9 cellular contexts compared by ENCODE assay signal in genomic region chr22:44752285-44753188, GRCh38. TPM values are rescaled to one million over a fixed set of nuclear protein-coding genes. Genes with fewer than 3 reads are reported as not detected.
DNase-seq lines count a peak whose midpoint lies in the region; ATAC-seq and TF ChIP-seq lines count a peak whose summit lies in the region.
"Had no signal": no experiment of that assay in that cellular context is flagged by ENCODE, and none has a peak within 500 bp of the region (broad histone marks: within the 10 kb centered on the region; RNA-seq: fewer than 3 reads in every experiment).

TSS of gene ARHGAP8 (plus strand) at chr22:44752575. CDS start at chr22:44786528, 33,953 bp downstream.

- H2AFZ ChIP-seq in OCI-LY7 (ENCODE audit: low read length): no peak within 1 kb of the TSS

- intact Hi-C loops in ascending aorta (cut with DNase I) (no loop called here), OCI-LY7 (cut with micrococcal nuclease; ENCODE audit: unreplicated experiment) (no loop called here)

- CTCF ChIA-PET in OCI-LY7 (lab: Charles Lee; ENCODE audit: unreplicated experiment): no interaction called here

- WGBS in lung, 2 donors: 2 to 6% methylated on average over 53 to 76 of the region's 78 CpGs

- ATAC-seq in lung (ENCODE audit: insufficient read depth, low FRiP score) (no peak), GM18502 (IDR thresholded peaks at IDR 0.05; ENCODE audit: poor library complexity, unreplicated experiment) (no peak)
- ATAC-seq: gastrocnemius medialis had no signal

- no peaks in the 10 kb centered on the region for H3K4me1 ChIP-seq in ascending aorta
- H3K4me1 ChIP-seq in lung (ENCODE audit: control insufficient read depth in 2 of 2, insufficient read depth in 2 of 2, low read length in 2 of 2): no peaks in the 10 kb centered on the region
- no peaks in the 10 kb centered on the region for H3K4me1 ChIP-seq in OCI-LY7 (ENCODE audit: insufficient read depth, low read length, poor library complexity, severe bottlenecking)
- H3K4me1 ChIP-seq: gastrocnemius medialis had no signal

- H4K20me1 ChIP-seq in OCI-LY7 (ENCODE audit: insufficient read depth, low read length): no peaks in the 10 kb centered on the region

- H3K27ac ChIP-seq in 22Rv1 (peak within 1 kb of the TSS; percentile 79), ascending aorta (no peak within 1 kb of the TSS), lung (ENCODE audit: low read depth in 1 of 2, low read length in 1 of 2) (peak within 1 kb of the TSS in 1 of 2 donors; percentile 67), OCI-LY7 (ENCODE audit: low read depth, low read length, poor library complexity, severe bottlenecking) (no peak within 1 kb of the TSS)
- H3K27ac ChIP-seq: gastrocnemius medialis had no signal

- POLR2A ChIA-PET in OCI-LY7 (lab: Charles Lee): interaction anchor here (1.1 kb wide), 1 partner anchor 10 kb away, joined by 3 read pairs; no protein-coding TSS in a partner anchor

- H3K4me2 ChIP-seq in OCI-LY7 (ENCODE audit: low read length): no peak within 1 kb of the TSS

- no peaks in the 10 kb centered on the region for H3K79me2 ChIP-seq in OCI-LY7 (ENCODE audit: insufficient read depth, low read depth, low read length)

- no peaks in the 10 kb centered on the region for H3K9me3 ChIP-seq in ascending aorta
- H3K9me3 ChIP-seq in lung (ENCODE audit: control insufficient read depth in 2 of 2, insufficient read depth in 1 of 2, low read length in 1 of 2): peaks cover 0 to 5% of the 10 kb centered on the region in 2 donors
- H3K9me3 ChIP-seq in OCI-LY7 (ENCODE audit: low read length): no peaks in the 10 kb centered on the region
- H3K9me3 ChIP-seq: gastrocnemius medialis had no signal

- no peaks in the 10 kb centered on the region for H3K36me3 ChIP-seq in ascending aorta
- no peaks in the 10 kb centered on the region for H3K36me3 ChIP-seq in lung (ENCODE audit: control insufficient read depth in 2 of 2, insufficient read depth in 2 of 2, low read length in 2 of 2)
- no peaks in the 10 kb centered on the region for H3K36me3 ChIP-seq in OCI-LY7 (ENCODE audit: insufficient read depth, low read length)
- H3K36me3 ChIP-seq: gastrocnemius medialis had no signal

- DNase-seq in HPDE6-E6E7 (ENCODE audit: extremely low spot score) (peak; percentile 58), ascending aorta (ENCODE audit: low spot score in 2 of 2) (no peak), lung (ENCODE audit: low spot score) (peak; percentile 38), OCI-LY7 (ENCODE audit: low spot score) (no peak), SIG-M5 treated with dmso at 0.1 percent for 504 hours (lab: John Stamatoyannopoulos, UW; ENCODE audit: unreplicated experiment) (no peak), NCI-H446 (lab: John Stamatoyannopoulos, UW) (no peak)
- DNase-seq: gastrocnemius medialis had no signal

- no TSS peak for BruUV-seq in OCI-LY7 (replicated peaks; lab: Mats Ljungman, UMichigan)

- H3K9me2 ChIP-seq in OCI-LY7 (ENCODE audit: insufficient read depth, low read length): no peaks in the 10 kb centered on the region

- H3K27me3 ChIP-seq in ascending aorta (peaks cover 17% of the 10 kb centered on the region), lung (ENCODE audit: control insufficient read depth, insufficient read depth) (no peaks in the 10 kb centered on the region)

- TF ChIP-seq CTCF in 22Rv1 (IDR thresholded peaks at IDR 0.05) (no peak), ascending aorta (IDR thresholded peaks at IDR 0.05) (no peak), lung (IDR thresholded peaks at IDR 0.05; ENCODE audit: control extremely low read depth, extremely low read depth) (no peak), OCI-LY7 (conservative IDR thresholded peaks at IDR 0.05; ENCODE audit: low read length) (no peak)

- H3K4me3 ChIP-seq in ascending aorta (peak within 1 kb of the TSS; percentile 30), lung (peak within 1 kb of the TSS; percentile 33), OCI-LY7 (ENCODE audit: low read depth, low read length, poor library complexity, severe bottlenecking) (no peak within 1 kb of the TSS)
- H3K4me3 ChIP-seq: gastrocnemius medialis had no signal

RNA-seq across cellular contexts. Expression of gene ARHGAP8, which starts in this region (rescaled TPM):
- total RNA-seq in ascending aorta (not detected), lung (10 to 100 TPM; 12.1 to 20.9 TPM), OCI-LY7 (2022) (not detected in 2 replicates)
- polyA plus RNA-seq in lung: 10 to 100 TPM in 1 of 2 donors, 1 to 10 TPM in 1; 6.8 to 21.6 TPM
- not detected in 2 replicates for total RNA-seq in OCI-LY7 (2014; rRNA removed; shearing (Covaris generic))
- total RNA-seq: gastrocnemius medialis had no signal

Comparison
In these comparisons a context has a peak if more than half of its experiments do, and no peak if none do; other contexts are left out.
1. RNA of gene ARHGAP8 (total RNA-seq): 12.1 to 20.9 TPM in lung; not detected in OCI-LY7 and not detected in ascending aorta (single experiment); every median in the first group is over 10 times any median in the second.
2. DNase-seq: peak in HPDE6-E6E7 (single experiment) and lung (single experiment); none in ascending aorta (0 of 2), OCI-LY7 (single experiment), SIG-M5 treated with dmso at 0.1 percent for 504 hours (single experiment) and NCI-H446 (0 of 2).